23 cellular contexts compared by ENCODE assay signal in the genomic region with DNA sequence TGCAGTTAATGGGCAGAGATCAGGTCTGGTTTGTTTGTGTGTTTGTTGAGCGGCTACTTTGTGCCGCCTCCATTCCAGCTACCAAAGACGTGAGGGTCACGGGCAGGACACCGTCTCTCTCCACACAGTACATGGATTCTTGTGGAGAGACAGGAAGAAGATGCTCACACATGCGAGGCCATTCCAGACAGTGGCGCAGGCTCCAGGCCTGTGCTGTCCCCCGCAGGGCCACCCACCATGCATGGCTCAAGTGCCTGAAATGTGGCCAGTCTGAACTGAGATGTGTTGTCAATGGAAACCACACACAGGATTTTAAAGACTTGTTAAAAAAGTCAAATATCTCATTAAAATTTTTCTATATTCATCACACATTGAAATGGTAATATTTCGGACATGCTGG.
"Had no signal": no experiment of that assay in that cellular context is flagged by ENCODE, and none has a peak within 500 bp of the region (broad histone marks: within the 10 kb centered on the region; RNA-seq: fewer than 3 reads in every experiment).

No MANE protein-coding gene starts in this region.

- DNase-seq: activated CD4-positive, alpha-beta T cell treated with anti-CD3 and anti-CD28 coated beads for 1 hour; activated CD8-positive, alpha-beta memory T cell treated with anti-CD3 and anti-CD28 coated beads for 24 hours; activated effector memory CD4-positive, alpha-beta T cell treated with anti-CD3 and anti-CD28 coated beads, Interleukin-2, amount 50 U/mL, for 16 hours; central memory CD4-positive, alpha-beta T cell; endodermal cell; foreskin fibroblast; head of caudate nucleus; hippocampal formation; immature natural killer cell; midbrain; naive thymus-derived CD4-positive, alpha-beta T cell; nucleus accumbens; right cardiac atrium; stimulated activated CD4-positive, alpha-beta T cell treated with anti-CD3 and anti-CD28 coated beads, Interleukin-4, amount 100 ng/mL, for 1 hour; substantia nigra had no signal

- ATAC-seq: esophagus mucosa; left lobe of liver; naive thymus-derived CD4-positive, alpha-beta T cell; WTC11 had no signal

- H3K9me3 Mint-ChIP-seq: activated naive CD4-positive, alpha-beta T cell treated with anti-CD3 and anti-CD28 coated beads, Interleukin-2, amount 50 U/mL, for 24 hours; dendritic cell treated with granulocyte-macrophage colony-stimulating factor and Interleukin-4, amounts not matched to agents 40 ng/mL and 50 ng/mL, for 4 days; stimulated activated naive CD8-positive, alpha-beta T cell treated with anti-CD3 and anti-CD28 coated beads, Interleukin-15, Interleukin-2, amounts not matched to agents 100 ng/mL and 50 ng/mL, for 24 hours; type B pancreatic cell had no signal

- H3K27me3 Mint-ChIP-seq: dendritic cell treated with granulocyte-macrophage colony-stimulating factor and Interleukin-4, amounts not matched to agents 40 ng/mL and 50 ng/mL, for 4 days; stimulated activated naive CD8-positive, alpha-beta T cell treated with anti-CD3 and anti-CD28 coated beads, Interleukin-15, Interleukin-2, amounts not matched to agents 100 ng/mL and 50 ng/mL, for 24 hours; type B pancreatic cell had no signal

- H3K4me3 Mint-ChIP-seq: activated naive CD4-positive, alpha-beta T cell treated with anti-CD3 and anti-CD28 coated beads, Interleukin-2, amount 50 U/mL, for 24 hours; dendritic cell treated with granulocyte-macrophage colony-stimulating factor and Interleukin-4, amounts not matched to agents 40 ng/mL and 50 ng/mL, for 4 days; endodermal cell; immature natural killer cell; memory B cell; naive thymus-derived CD4-positive, alpha-beta T cell; stimulated activated naive CD8-positive, alpha-beta T cell treated with anti-CD3 and anti-CD28 coated beads, Interleukin-15, Interleukin-2, amounts not matched to agents 100 ng/mL and 50 ng/mL, for 24 hours; type B pancreatic cell; WTC11 had no signal

- H3K27ac Mint-ChIP-seq: activated naive CD4-positive, alpha-beta T cell treated with anti-CD3 and anti-CD28 coated beads, Interleukin-2, amount 50 U/mL, for 24 hours; dendritic cell treated with granulocyte-macrophage colony-stimulating factor and Interleukin-4, amounts not matched to agents 40 ng/mL and 50 ng/mL, for 4 days; endodermal cell; immature natural killer cell; memory B cell; naive thymus-derived CD4-positive, alpha-beta T cell; stimulated activated naive CD8-positive, alpha-beta T cell treated with anti-CD3 and anti-CD28 coated beads, Interleukin-15, Interleukin-2, amounts not matched to agents 100 ng/mL and 50 ng/mL, for 24 hours; type B pancreatic cell; WTC11 had no signal

- H3K4me1 Mint-ChIP-seq: activated naive CD4-positive, alpha-beta T cell treated with anti-CD3 and anti-CD28 coated beads, Interleukin-2, amount 50 U/mL, for 24 hours; endodermal cell; immature natural killer cell; memory B cell; naive thymus-derived CD4-positive, alpha-beta T cell; WTC11 had no signal
